Comparison of ENCODE assay signal across 9 cellular contexts in genomic region chr17:81429353-81429774, GRCh38. TPM values are rescaled to one million over a fixed set of nuclear protein-coding genes. Genes with fewer than 3 reads are reported as not detected.
DNase-seq lines count a peak whose midpoint lies in the region; ATAC-seq and TF ChIP-seq lines count a peak whose summit lies in the region.
"Had no signal": no experiment of that assay in that cellular context is flagged by ENCODE, and none has a peak within 500 bp of the region (broad histone marks: within the 10 kb centered on the region; RNA-seq: fewer than 3 reads in every experiment).

No MANE protein-coding gene starts in this region.

- H3K27me3 ChIP-seq in neural progenitor cell = no peaks in the 10 kb centered on the region

- no peak overlapping the region for H3K4me3 ChIP-seq in neural progenitor cell

- peak overlapping the region; percentile 63 for H3K4me2 ChIP-seq in neural progenitor cell

- H3K36me3 ChIP-seq in neural progenitor cell = no peaks in the 10 kb centered on the region

- H3K36me3 Mint-ChIP-seq in neural progenitor cell = no peaks in the 10 kb centered on the region
- H3K36me3 Mint-ChIP-seq: IgD-negative memory B cell had no signal

- no peak overlapping the region for H3K9ac ChIP-seq in neural progenitor cell

- H3K4me3 Mint-ChIP-seq in neural progenitor cell = no peak overlapping the region

- no peaks in the 10 kb centered on the region for H3K27me3 Mint-ChIP-seq in neural progenitor cell (ENCODE audit: insufficient read depth, low read depth)

- no peaks in the 10 kb centered on the region for H3K9me3 Mint-ChIP-seq in neural progenitor cell
- H3K9me3 Mint-ChIP-seq: IgD-negative memory B cell had no signal

- H3K79me2 ChIP-seq in neural progenitor cell (ENCODE audit: low read depth) = peaks cover 4% of the 10 kb centered on the region

- peaks cover 35% of the 10 kb centered on the region for H3K4me1 ChIP-seq in neural progenitor cell

- no peak for ATAC-seq in GM21390 (IDR thresholded peaks at IDR 0.05; ENCODE audit: unreplicated experiment)

- TF ChIP-seq CTCF in neural progenitor cell (IDR thresholded peaks at IDR 0.05) = no peak

- peaks cover 60% of the 10 kb centered on the region for H4K20me1 ChIP-seq in neural progenitor cell (ENCODE audit: low read depth)

- DNase-seq in GF-D8 (lab: John Stamatoyannopoulos, UW) = peak; percentile 46
- DNase-seq in NCI-H345 treated with DMSO at 0.1 percent for 48 hours (lab: John Stamatoyannopoulos, UW; ENCODE audit: unreplicated experiment) = peak; percentile 90
- DNase-seq in dedifferentiated amniotic fluid mesenchymal stem cell (ENCODE audit: extremely low spot score) = peak; percentile 31
- no peak for DNase-seq in neural progenitor cell (ENCODE audit: low spot score)
- DNase-seq in effector CD4-positive, alpha-beta T cell = no peak
- DNase-seq in OCI-M2 (lab: John Stamatoyannopoulos, UW; ENCODE audit: unreplicated experiment) = no peak
- DNase-seq in KBM-7 = no peak

- no peaks in the 10 kb centered on the region for H3K9me3 ChIP-seq in neural progenitor cell (ENCODE audit: low read depth)

- H3K27ac Mint-ChIP-seq in neural progenitor cell = no peak overlapping the region
- H3K27ac Mint-ChIP-seq: IgD-negative memory B cell had no signal

- no peak overlapping the region for H3K27ac ChIP-seq in neural progenitor cell

- peaks cover 8% of the 10 kb centered on the region for H3K4me1 Mint-ChIP-seq in neural progenitor cell

- in situ Hi-C loops in KBM-7 (cut with MboI; ENCODE audit: low pct_unique_long_range_greater_than_20kb, low sequenced_read_pairs) = no loop called here

- no peak overlapping the region for H2AFZ ChIP-seq in neural progenitor cell (replicated peaks)

- H3F3A ChIP-seq in neural progenitor cell (ENCODE audit: low read depth) = peaks cover 11% of the 10 kb centered on the region

RNA-seq across cellular contexts. Expression of gene BAHCC1, which starts 34.1 kb away (rescaled TPM):
- 3.4 and 26.3 TPM in 2 replicates for total RNA-seq in neural progenitor cell (ENCODE audit: low replicate concordance)

Comparison
In these comparisons a context has a peak if more than half of its experiments do, and no peak if none do; other contexts are left out.
1. DNase-seq: peak in GF-D8 (single experiment), NCI-H345 treated with DMSO at 0.1 percent for 48 hours (single experiment) and dedifferentiated amniotic fluid mesenchymal stem cell (single experiment); none in neural progenitor cell (single experiment), effector CD4-positive, alpha-beta T cell (single experiment), OCI-M2 (single experiment) and KBM-7 (single experiment).